In genomic region chrX:9851890-9852289, GRCh38 we compare ENCODE assay signal across 1 cellular context.
TF ChIP-seq lines count a peak whose summit lies in the region.

No MANE protein-coding gene starts in this region.

TF ChIP-seq in IMR-90, 13 proteins besides CTCF, POLR2A, EP300 and RAD21 (continued from another document):
- TF ChIP-seq, protein P1, sequence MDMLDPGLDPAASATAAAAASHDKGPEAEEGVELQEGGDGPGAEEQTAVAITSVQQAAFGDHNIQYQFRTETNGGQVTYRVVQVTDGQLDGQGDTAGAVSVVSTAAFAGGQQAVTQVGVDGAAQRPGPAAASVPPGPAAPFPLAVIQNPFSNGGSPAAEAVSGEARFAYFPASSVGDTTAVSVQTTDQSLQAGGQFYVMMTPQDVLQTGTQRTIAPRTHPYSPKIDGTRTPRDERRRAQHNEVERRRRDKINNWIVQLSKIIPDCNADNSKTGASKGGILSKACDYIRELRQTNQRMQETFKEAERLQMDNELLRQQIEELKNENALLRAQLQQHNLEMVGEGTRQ (IDR thresholded peaks at IDR 0.05; ENCODE audit: low read depth, low read length): no peak
- TF ChIP-seq, protein P2, sequence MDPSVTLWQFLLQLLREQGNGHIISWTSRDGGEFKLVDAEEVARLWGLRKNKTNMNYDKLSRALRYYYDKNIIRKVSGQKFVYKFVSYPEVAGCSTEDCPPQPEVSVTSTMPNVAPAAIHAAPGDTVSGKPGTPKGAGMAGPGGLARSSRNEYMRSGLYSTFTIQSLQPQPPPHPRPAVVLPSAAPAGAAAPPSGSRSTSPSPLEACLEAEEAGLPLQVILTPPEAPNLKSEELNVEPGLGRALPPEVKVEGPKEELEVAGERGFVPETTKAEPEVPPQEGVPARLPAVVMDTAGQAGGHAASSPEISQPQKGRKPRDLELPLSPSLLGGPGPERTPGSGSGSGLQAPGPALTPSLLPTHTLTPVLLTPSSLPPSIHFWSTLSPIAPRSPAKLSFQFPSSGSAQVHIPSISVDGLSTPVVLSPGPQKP (IDR thresholded peaks at IDR 0.05; ENCODE audit: borderline replicate concordance, low read depth, low read length): no peak
- TF ChIP-seq NFE2L2 (IDR thresholded peaks at IDR 0.05; ENCODE audit: low read depth, low read length) (no peak), CEBPB (IDR thresholded peaks at IDR 0.05; ENCODE audit: low read depth, low read length) (no peak), RFX5 (IDR thresholded peaks at IDR 0.05; ENCODE audit: low read depth, low read length) (no peak), MAFK (IDR thresholded peaks at IDR 0.05; ENCODE audit: low read depth, low read length) (no peak), BHLHE40 (IDR thresholded peaks at IDR 0.05; ENCODE audit: low read depth, low read length) (no peak), MXI1 (IDR thresholded peaks at IDR 0.05; ENCODE audit: borderline replicate concordance, low read depth, low read length) (no peak)
